ENCODE assay signal across 8 cellular contexts in genomic region chr13:26186141-26186870, GRCh38. TPM values are rescaled to one million over a fixed set of nuclear protein-coding genes. Genes with fewer than 3 reads are reported as not detected.
DNase-seq lines count a peak whose midpoint lies in the region; ATAC-seq and TF ChIP-seq lines count a peak whose summit lies in the region.

No MANE protein-coding gene starts in this region.

- ATAC-seq in GM21381 (IDR thresholded peaks at IDR 0.05; ENCODE audit: unreplicated experiment) = peak; percentile 80
- peak; percentile 89 to 93 for ATAC-seq in activated T-cell treated with anti-CD3 and anti-CD28 coated beads, Interleukin-2, amount 50 U/mL, for 72 hours (replicated peaks in 1 of 2)

- WGBS in esophagus muscularis mucosa = 3% methylated on average over 29 of the region's 75 CpGs

- no peaks in the 10 kb centered on the region for H3K9me3 ChIP-seq in HUES48 (ENCODE audit: control insufficient read depth, insufficient read depth, low read length)
- H3K9me3 ChIP-seq in esophagus muscularis mucosa = no peaks in the 10 kb centered on the region
- H3K9me3 ChIP-seq in muscle layer of duodenum (ENCODE audit: control insufficient read depth in 1 of 2, low read length in 2 of 2) = no peaks in the 10 kb centered on the region

- H3K4me3 ChIP-seq in HUES48 (ENCODE audit: low read depth, low read length) (peak overlapping the region; percentile 59), esophagus muscularis mucosa (peak overlapping the region; percentile 68 to 82 (median 76)), muscle layer of duodenum (ENCODE audit: low read depth in 1 of 2, low read length in 2 of 2) (peak overlapping the region; percentile 74 to 76)

- no peak for TF ChIP-seq EP300 in esophagus muscularis mucosa (IDR thresholded peaks at IDR 0.05)

- H3K4me1 ChIP-seq in HUES48 (ENCODE audit: control insufficient read depth, insufficient read depth, low read length) = no peaks in the 10 kb centered on the region
- peaks cover 7 to 26% (median 18%) of the 10 kb centered on the region in 4 donors for H3K4me1 ChIP-seq in esophagus muscularis mucosa
- H3K4me1 ChIP-seq in muscle layer of duodenum (ENCODE audit: control insufficient read depth in 1 of 2, insufficient read depth in 2 of 2, low read length in 2 of 2) = peaks cover 0 to 4% of the 10 kb centered on the region in 2 donors

- H3K36me3 Mint-ChIP-seq in activated T-cell treated with anti-CD3 and anti-CD28 coated beads, Interleukin-2, amount 50 U/mL, for 72 hours (ENCODE audit: insufficient read depth in 2 of 2) = no peaks in the 10 kb centered on the region

- peak overlapping the region; percentile 4; the same call in 1 of the 2 replicates for H3K9ac ChIP-seq in HUES48 (ENCODE audit: low read depth, low read length)

- peak; percentile 90 for DNase-seq in D341Med (ENCODE audit: low spot score)
- peak; percentile 91 to 92 for DNase-seq in activated T-cell treated with anti-CD3 and anti-CD28 coated beads, Interleukin-2, amount 50 U/mL, for 72 hours
- peak; percentile 94 for DNase-seq in esophagus muscularis mucosa (ENCODE audit: extremely low spot score)
- DNase-seq in stimulated activated CD8-positive, alpha-beta memory T cell treated with anti-CD3 and anti-CD28 coated beads, Interleukin-7, amount 100 ng/mL, for 24 hours (ENCODE audit: low read depth) = peak; percentile 66

- H3K36me3 ChIP-seq in HUES48 (ENCODE audit: control insufficient read depth, insufficient read depth, low read length) (no peaks in the 10 kb centered on the region), esophagus muscularis mucosa (peaks cover 0 to 3% (median 0%) of the 10 kb centered on the region in 4 donors), muscle layer of duodenum (ENCODE audit: control insufficient read depth in 1 of 2, insufficient read depth in 2 of 2, low read length in 2 of 2) (no peaks in the 10 kb centered on the region)

- intact Hi-C loops in esophagus muscularis mucosa (cut with DNase I) = loop anchor here (5.0 kb wide), 2 partner anchors 36 to 746 kb away; partner anchors contain the start of gene RNF6

- TF ChIP-seq POLR2A in esophagus muscularis mucosa (IDR thresholded peaks at IDR 0.05; ENCODE audit: low read depth) = no peak

- H3K27me3 ChIP-seq in HUES48 (ENCODE audit: control insufficient read depth, insufficient read depth, low read length) (peaks cover 4% of the 10 kb centered on the region; the same call in 1 of the 2 replicates), esophagus muscularis mucosa (no peaks in the 10 kb centered on the region), muscle layer of duodenum (ENCODE audit: low read depth, low read length) (no peaks in the 10 kb centered on the region)

- no peaks in the 10 kb centered on the region for H3K9me3 Mint-ChIP-seq in activated T-cell treated with anti-CD3 and anti-CD28 coated beads, Interleukin-2, amount 50 U/mL, for 72 hours

- H3K27ac ChIP-seq in HUES48 (ENCODE audit: low read depth, low read length) = no peak overlapping the region
- H3K27ac ChIP-seq in esophagus muscularis mucosa (replicated peaks in 1 of 4) = peak overlapping the region; percentile 78 to 89 (median 84)
- peak overlapping the region; percentile 74 for H3K27ac ChIP-seq in muscle layer of duodenum (ENCODE audit: low read length)

- peaks cover 31% of the 10 kb centered on the region for H3K4me1 Mint-ChIP-seq in activated T-cell treated with anti-CD3 and anti-CD28 coated beads, Interleukin-2, amount 50 U/mL, for 72 hours (ENCODE audit: low read depth)

- no peaks in the 10 kb centered on the region for H3K27me3 Mint-ChIP-seq in activated T-cell treated with anti-CD3 and anti-CD28 coated beads, Interleukin-2, amount 50 U/mL, for 72 hours (ENCODE audit: low read depth)

- H3K4me3 Mint-ChIP-seq in activated T-cell treated with anti-CD3 and anti-CD28 coated beads, Interleukin-2, amount 50 U/mL, for 72 hours = peak overlapping the region; percentile 89 to 90

- peak overlapping the region; percentile 81 for H3K27ac Mint-ChIP-seq in activated T-cell treated with anti-CD3 and anti-CD28 coated beads, Interleukin-2, amount 50 U/mL, for 72 hours

- peak; percentile 17 to 35 (median 28) for TF ChIP-seq CTCF in esophagus muscularis mucosa (IDR thresholded peaks at IDR 0.05)

TF ChIP-seq in PFSK-1, 5 proteins besides CTCF, POLR2A, EP300 and RAD21:
- TF ChIP-seq, protein P1, sequence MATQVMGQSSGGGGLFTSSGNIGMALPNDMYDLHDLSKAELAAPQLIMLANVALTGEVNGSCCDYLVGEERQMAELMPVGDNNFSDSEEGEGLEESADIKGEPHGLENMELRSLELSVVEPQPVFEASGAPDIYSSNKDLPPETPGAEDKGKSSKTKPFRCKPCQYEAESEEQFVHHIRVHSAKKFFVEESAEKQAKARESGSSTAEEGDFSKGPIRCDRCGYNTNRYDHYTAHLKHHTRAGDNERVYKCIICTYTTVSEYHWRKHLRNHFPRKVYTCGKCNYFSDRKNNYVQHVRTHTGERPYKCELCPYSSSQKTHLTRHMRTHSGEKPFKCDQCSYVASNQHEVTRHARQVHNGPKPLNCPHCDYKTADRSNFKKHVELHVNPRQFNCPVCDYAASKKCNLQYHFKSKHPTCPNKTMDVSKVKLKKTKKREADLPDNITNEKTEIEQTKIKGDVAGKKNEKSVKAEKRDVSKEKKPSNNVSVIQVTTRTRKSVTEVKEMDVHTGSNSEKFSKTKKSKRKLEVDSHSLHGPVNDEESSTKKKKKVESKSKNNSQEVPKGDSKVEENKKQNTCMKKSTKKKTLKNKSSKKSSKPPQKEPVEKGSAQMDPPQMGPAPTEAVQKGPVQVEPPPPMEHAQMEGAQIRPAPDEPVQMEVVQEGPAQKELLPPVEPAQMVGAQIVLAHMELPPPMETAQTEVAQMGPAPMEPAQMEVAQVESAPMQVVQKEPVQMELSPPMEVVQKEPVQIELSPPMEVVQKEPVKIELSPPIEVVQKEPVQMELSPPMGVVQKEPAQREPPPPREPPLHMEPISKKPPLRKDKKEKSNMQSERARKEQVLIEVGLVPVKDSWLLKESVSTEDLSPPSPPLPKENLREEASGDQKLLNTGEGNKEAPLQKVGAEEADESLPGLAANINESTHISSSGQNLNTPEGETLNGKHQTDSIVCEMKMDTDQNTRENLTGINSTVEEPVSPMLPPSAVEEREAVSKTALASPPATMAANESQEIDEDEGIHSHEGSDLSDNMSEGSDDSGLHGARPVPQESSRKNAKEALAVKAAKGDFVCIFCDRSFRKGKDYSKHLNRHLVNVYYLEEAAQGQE (IDR thresholded peaks at IDR 0.05; ENCODE audit: insufficient read depth in 1 of 2, low read depth in 2 of 2, low read length in 2 of 2) = peak in 1 of 2 experiments; percentile 40; a peak in 1 of 4 replicates
- no peak for TF ChIP-seq SIN3A (IDR thresholded peaks at IDR 0.05; ENCODE audit: borderline replicate concordance, insufficient read depth, low read length)
- peak; percentile 45 for TF ChIP-seq POLR2AphosphoS5 (IDR thresholded peaks at IDR 0.05; ENCODE audit: low read depth, low read length)
- peak; percentile 88 for TF ChIP-seq FOXP2 (optimal IDR thresholded peaks at IDR 0.05; ENCODE audit: borderline replicate concordance, extremely low read depth, extremely low read length, insufficient read depth)

RNA-seq across cellular contexts. Expression of gene RNF6, which starts 35.8 kb away (rescaled TPM):
- 14.7 TPM for polyA plus RNA-seq in PFSK-1 (2012; ENCODE audit: insufficient read length, low read depth)
- total RNA-seq in activated T-cell treated with anti-CD3 and anti-CD28 coated beads, Interleukin-2, amount 50 U/mL, for 72 hours = 10 to 100 TPM; 46.3 to 47.0 TPM
- total RNA-seq in esophagus muscularis mucosa = 10 to 100 TPM; 17.0 to 24.4 (median 23.5) TPM
